In genomic region chr19:1213391-1214286, GRCh38 we compare ENCODE assay signal across 8 cellular contexts. TPM values are rescaled to one million over a fixed set of nuclear protein-coding genes. Genes with fewer than 3 reads are reported as not detected.
A peak's percentile ranks its signal among the peaks of the same experiment; 100 is the strongest.
DNase-seq lines count a peak whose midpoint lies in the region; ATAC-seq and TF ChIP-seq lines count a peak whose summit lies in the region.

No MANE protein-coding gene starts in this region.

- peaks cover 36% of the 10 kb centered on the region for H3F3A ChIP-seq in SK-N-SH (replicated peaks; ENCODE audit: insufficient read depth)

- POLR2A ChIA-PET in SK-N-SH (lab: Yijun Ruan, JAX) = interaction anchor here (2.7 kb wide), 1 partner anchor 56 kb away, joined by 10 read pairs; the partner anchor contains the start of gene CIRBP

- no peak for TF ChIP-seq RAD21 in SK-N-SH (IDR thresholded peaks at IDR 0.05; ENCODE audit: low read length)

- dilution Hi-C loops in mammary epithelial cell (cut with HindIII; ENCODE audit: low sequenced_read_pairs) = no loop called here

- H3K4me2 ChIP-seq in SK-N-SH (peak overlapping the region; percentile 79), mammary epithelial cell (ENCODE audit: insufficient read depth, low read depth, low read length) (peak overlapping the region; percentile 77)

- no peak for TF ChIP-seq EP300 in SK-N-SH (IDR thresholded peaks at IDR 0.05; ENCODE audit: borderline replicate concordance in 1 of 2, low read depth in 1 of 2, low read length in 1 of 2)

- TF ChIP-seq CTCF in SK-N-SH (IDR thresholded peaks at IDR 0.05) (no peak), mammary epithelial cell (conservative IDR thresholded peaks at IDR 0.05 in 1 of 2, IDR thresholded peaks at IDR 0.05 in 1 of 2; ENCODE audit: extremely low read depth in 1 of 2, insufficient read depth in 1 of 2, low read depth in 1 of 2, low read length in 2 of 2) (peak in 1 of 2 donors; percentile 3)

- WGBS in SK-N-SH (ENCODE audit: low lambda C conversion rate) = 64% methylated on average over 26 of the region's 39 CpGs
- WGBS in mammary epithelial cell (ENCODE audit: low coverage, missing lambda C conversion rate) = 57% methylated on average over 31 of the region's 39 CpGs

- H3K9ac ChIP-seq in SK-N-SH (peak overlapping the region; percentile 61), mammary epithelial cell (ENCODE audit: insufficient read depth, low read length) (no peak overlapping the region)

- BruUV-seq in mammary epithelial cell (replicated peaks; lab: Mats Ljungman, UMichigan) = no TSS peak

- no peaks in the 10 kb centered on the region for H3K9me3 ChIP-seq in SK-N-SH
- H3K9me3 ChIP-seq in mammary epithelial cell (replicated peaks; ENCODE audit: insufficient read depth, low read length) = no peaks in the 10 kb centered on the region

- in situ Hi-C loops in mammary epithelial cell (cut with MboI; ENCODE audit: low sequenced_read_pairs in 2 of 2) = no loop called here

- H3K36me3 ChIP-seq in SK-N-SH (replicated peaks in 1 of 2; ENCODE audit: control insufficient read depth in 1 of 2, insufficient read depth in 2 of 2, low read length in 1 of 2) (peaks cover 4 to 11% of the 10 kb centered on the region in 2 experiments), mammary epithelial cell (ENCODE audit: insufficient read depth, low read length) (no peaks in the 10 kb centered on the region)

- DNase-seq in SK-N-SH = peak; percentile 57
- peak; percentile 92 for DNase-seq in mammary epithelial cell
- peak; percentile 75 to 82 for DNase-seq in left colon
- peak; percentile 53 for DNase-seq in stimulated activated CD4-positive, alpha-beta T cell treated with anti-CD3 and anti-CD28 coated beads, Interleukin-4, amount 100 ng/mL, for 24 hours
- DNase-seq in inferior parietal cortex (ENCODE audit: extremely low spot score) = no peak

- H3K9me2 ChIP-seq in SK-N-SH = no peaks in the 10 kb centered on the region

- CTCF ChIA-PET in SK-N-SH (lab: Yijun Ruan, JAX) (interaction anchor here (0.7 to 5.5 kb wide), 11 partner anchors 9 to 149 kb away, joined by 3 to 43 read pairs (median 7); partner anchors contain the start of gene ATP5F1D), mammary epithelial cell (lab: Charles Lee; ENCODE audit: low non-redundant PET) (no interaction called here)

- ATAC-seq in GM21381 (IDR thresholded peaks at IDR 0.05; ENCODE audit: unreplicated experiment) = peak; percentile 47
- ATAC-seq in left colon = peak; percentile 80
- ATAC-seq in HG03354 (IDR thresholded peaks at IDR 0.05; ENCODE audit: poor library complexity, severe bottlenecking, unreplicated experiment) = no peak
- no peak for ATAC-seq in GM18519 (IDR thresholded peaks at IDR 0.05; ENCODE audit: low FRiP score, unreplicated experiment)

- peak overlapping the region; percentile 90 to 92 for H3K27ac ChIP-seq in SK-N-SH (ENCODE audit: low read depth in 2 of 2, low read length in 1 of 2)
- peak overlapping the region; percentile 35 for H3K27ac ChIP-seq in mammary epithelial cell (ENCODE audit: insufficient read depth, low read depth, low read length)

- intact Hi-C loops in mammary epithelial cell (cut with micrococcal nuclease) = no loop called here
- intact Hi-C loops in left colon (cut with DNase I, micrococcal nuclease) = no loop called here

- H3K79me2 ChIP-seq in SK-N-SH (ENCODE audit: insufficient read depth) (peaks cover 99% of the 10 kb centered on the region), mammary epithelial cell (ENCODE audit: insufficient read depth, low read length) (peaks cover 97% of the 10 kb centered on the region)

- H2AFZ ChIP-seq in SK-N-SH (ENCODE audit: low read depth) (no peak overlapping the region), mammary epithelial cell (ENCODE audit: low read depth, low read length) (peak overlapping the region; percentile 46)

- 0 out of 4 replicates have a peak overlapping the region, but pooled peaks of 1 of the 2 experiments have one; percentile 13 for H3K4me3 ChIP-seq in SK-N-SH (ENCODE audit: low read depth in 2 of 2, low read length in 1 of 2)
- peak overlapping the region in 2 of 3 experiments; percentile 4 to 5 for H3K4me3 ChIP-seq in mammary epithelial cell (replicated peaks in 1 of 3; ENCODE audit: insufficient read depth in 1 of 3, low read depth in 2 of 3, low read length in 3 of 3)

- H3K4me1 ChIP-seq in SK-N-SH (ENCODE audit: control insufficient read depth in 1 of 2, insufficient read depth in 2 of 2, low read depth in 1 of 2, low read length in 1 of 2) (peaks cover 35 to 39% of the 10 kb centered on the region in 2 experiments; a peak in 3 of 4 replicates), mammary epithelial cell (ENCODE audit: insufficient read depth, low read length) (peaks cover 61% of the 10 kb centered on the region)

- H4K20me1 ChIP-seq in SK-N-SH (ENCODE audit: insufficient read depth) (peaks cover 12% of the 10 kb centered on the region), mammary epithelial cell (ENCODE audit: insufficient read depth, low read length) (no peaks in the 10 kb centered on the region)

- H3K27me3 ChIP-seq in SK-N-SH (ENCODE audit: insufficient read depth) = no peaks in the 10 kb centered on the region
- no peaks in the 10 kb centered on the region for H3K27me3 ChIP-seq in mammary epithelial cell (ENCODE audit: insufficient read depth, low read length)

TF ChIP-seq in SK-N-SH, 30 proteins besides CTCF, POLR2A, EP300 and RAD21 (continues in another document):
- TF ChIP-seq USF1 (IDR thresholded peaks at IDR 0.05; ENCODE audit: borderline replicate concordance, low read depth) = no peak
- peak; percentile 56 for TF ChIP-seq MXI1 (IDR thresholded peaks at IDR 0.05; ENCODE audit: low read depth, low read length)
- TF ChIP-seq SIN3A (IDR thresholded peaks at IDR 0.05; ENCODE audit: borderline replicate concordance, low read depth, low read length) = peak; percentile 70; the same call in 1 of the 2 replicates
- TF ChIP-seq GABPA (IDR thresholded peaks at IDR 0.05; ENCODE audit: low read depth) = peak; percentile 50
- TF ChIP-seq PBX3 (IDR thresholded peaks at IDR 0.05) = peak; percentile 88
- no peak; the same call in 1 of the 2 replicates for TF ChIP-seq POLR2AphosphoS5 (IDR thresholded peaks at IDR 0.05; ENCODE audit: low read depth, low read length)
- peak; percentile 72 for TF ChIP-seq RFX5 (IDR thresholded peaks at IDR 0.05; ENCODE audit: low read length)
- no peak for TF ChIP-seq IRF3 (IDR thresholded peaks at IDR 0.05; ENCODE audit: low read depth, low read length)
- no peak for TF ChIP-seq JUND (IDR thresholded peaks at IDR 0.05)

RNA-seq across cellular contexts. Expression of gene STK11, which starts 8.1 kb away (rescaled TPM):
- polyA plus RNA-seq in SK-N-SH (2012; rRNA removed) = 53.5 and 55.5 TPM in 2 replicates
- 27.7 and 37.8 TPM in 2 replicates for polyA plus RNA-seq in SK-N-SH (2012; cell fraction: cytosol; rRNA removed)
- polyA plus RNA-seq in SK-N-SH (2012; cell fraction: nucleus; rRNA removed) = 173 and 201 TPM in 2 replicates
- total RNA-seq in mammary epithelial cell = 10 to 100 TPM; 57.7 to 67.5 TPM
- polyA plus RNA-seq in mammary epithelial cell = 32.7 TPM
- 48.3 TPM for polyA minus RNA-seq in mammary epithelial cell
- 10 to 100 TPM; 71.8 to 91.8 TPM for total RNA-seq in left colon

RNA-seq across cellular contexts. Expression of gene CBARP, which starts 24.2 kb away (rescaled TPM):
- polyA plus RNA-seq in SK-N-SH (2012; rRNA removed) (4.8 and 5.1 TPM in 2 replicates), mammary epithelial cell (0.88 TPM)
- 1.6 and 3.5 TPM in 2 replicates for polyA plus RNA-seq in SK-N-SH (2012; cell fraction: cytosol; rRNA removed)
- polyA plus RNA-seq in SK-N-SH (2012; cell fraction: nucleus; rRNA removed) = 25.2 and 37.7 TPM in 2 replicates
- total RNA-seq in mammary epithelial cell (1 to 10 TPM; 5.8 to 7.3 TPM), left colon (under 1 TPM; 0.21 to 0.50 TPM)
- polyA minus RNA-seq in mammary epithelial cell = 1.1 TPM

RNA-seq across cellular contexts. Expression of gene ATP5F1D, which starts 27.9 kb away (rescaled TPM):
- 133 and 226 TPM in 2 replicates for polyA plus RNA-seq in SK-N-SH (2012; rRNA removed)
- polyA plus RNA-seq in SK-N-SH (2012; cell fraction: cytosol; rRNA removed) = 114 and 155 TPM in 2 replicates
- polyA plus RNA-seq in SK-N-SH (2012; cell fraction: nucleus; rRNA removed) = 81.6 and 162 TPM in 2 replicates
- 100 to 1,000 TPM in 1 of 2 donors, 10 to 100 TPM in 1; 12.3 to 198 TPM for total RNA-seq in mammary epithelial cell
- polyA plus RNA-seq in mammary epithelial cell = 137 TPM
- 24.2 TPM for polyA minus RNA-seq in mammary epithelial cell
- total RNA-seq in left colon = 100 to 1,000 TPM; 341 to 530 TPM

RNA-seq across cellular contexts. Expression of gene MIDN, which starts 34.7 kb away (rescaled TPM):
- 8.2 and 13.9 TPM in 2 replicates for polyA plus RNA-seq in SK-N-SH (2012; rRNA removed)
- polyA plus RNA-seq in SK-N-SH (2012; cell fraction: cytosol; rRNA removed) = 6.8 and 9.9 TPM in 2 replicates
- 53.9 and 79.1 TPM in 2 replicates for polyA plus RNA-seq in SK-N-SH (2012; cell fraction: nucleus; rRNA removed)
- total RNA-seq in mammary epithelial cell = 10 to 100 TPM; 17.5 to 73.8 TPM
- polyA plus RNA-seq in mammary epithelial cell = 19.1 TPM
- 26.2 TPM for polyA minus RNA-seq in mammary epithelial cell
- 100 to 1,000 TPM; 202 to 276 TPM for total RNA-seq in left colon

RNA-seq across cellular contexts. Expression of gene SBNO2, which starts 39.6 kb away (rescaled TPM):
- polyA plus RNA-seq in SK-N-SH (2012; rRNA removed) = 15.7 and 18.3 TPM in 2 replicates
- 4.5 and 9.3 TPM in 2 replicates for polyA plus RNA-seq in SK-N-SH (2012; cell fraction: cytosol; rRNA removed)
- polyA plus RNA-seq in SK-N-SH (2012; cell fraction: nucleus; rRNA removed) = 69.0 and 70.1 TPM in 2 replicates
- total RNA-seq in mammary epithelial cell = 100 to 1,000 TPM in 1 of 2 donors, 10 to 100 TPM in 1; 37.0 to 108 TPM
- polyA plus RNA-seq in mammary epithelial cell = 22.5 TPM
- polyA minus RNA-seq in mammary epithelial cell = 34.4 TPM
- total RNA-seq in left colon = 10 to 100 TPM; 58.6 to 71.9 TPM

Comparison
In these comparisons a context has a peak if more than half of its experiments do, and no peak if none do; other contexts are left out.
1. ATAC-seq: peak in GM21381 (single experiment) and left colon (single experiment); none in HG03354 (single experiment) and GM18519 (single experiment).
2. RNA of gene CBARP, which starts 24.2 kb away (total RNA-seq): 5.8 to 7.3 TPM in mammary epithelial cell; 0.21 to 0.50 TPM in left colon; every median in the first group is over 4 times any median in the second.